28 cellular contexts compared by ENCODE assay signal in genomic region chr3:171468296-171468906, GRCh38. TPM values are rescaled to one million over a fixed set of nuclear protein-coding genes. Genes with fewer than 3 reads are reported as not detected.
DNase-seq lines count a peak whose midpoint lies in the region; ATAC-seq and TF ChIP-seq lines count a peak whose summit lies in the region.
"Had no signal": no experiment of that assay in that cellular context is flagged by ENCODE, and none has a peak within 500 bp of the region (broad histone marks: within the 10 kb centered on the region; RNA-seq: fewer than 3 reads in every experiment).

No MANE protein-coding gene starts in this region.

- no peak overlapping the region for H3K4me3 ChIP-seq in osteoblast (ENCODE audit: insufficient read depth, low read length)
- H3K4me3 ChIP-seq: BLaER1 treated with 17β-estradiol and CSF1 and Interleukin-3, amounts not matched to agents 10 nM and 100 nM; Peyer's patch; SJSA1 had no signal

- peaks cover 36% of the 10 kb centered on the region for H3K27me3 ChIP-seq in osteoblast (ENCODE audit: insufficient read depth, low read length)
- H3K27me3 ChIP-seq: BLaER1 treated with 17β-estradiol and CSF1 and Interleukin-3, amounts not matched to agents 10 nM and 100 nM; Peyer's patch; SJSA1 had no signal

- TF ChIP-seq CTCF in osteoblast (IDR thresholded peaks at IDR 0.05; ENCODE audit: extremely low read depth, low read depth, low read length), result no peak
- TF ChIP-seq CTCF in nephron progenitor cell (IDR thresholded peaks at IDR 0.05), result no peak

- H3K4me3 Mint-ChIP-seq in nephron progenitor cell, result no peak overlapping the region
- H3K4me3 Mint-ChIP-seq: CD4-positive, alpha-beta memory T cell had no signal

- H3K9me3 ChIP-seq in osteoblast (ENCODE audit: low read depth, low read length), result no peaks in the 10 kb centered on the region
- H3K9me3 ChIP-seq: BLaER1 treated with 17β-estradiol and CSF1 and Interleukin-3, amounts not matched to agents 10 nM and 100 nM; Caco-2; Peyer's patch; SJSA1 had no signal

- no peak overlapping the region for H3K4me2 ChIP-seq in osteoblast (ENCODE audit: insufficient read depth, low read length)
- H3K4me2 ChIP-seq: KMS-11 had no signal

- H3K36me3 Mint-ChIP-seq in nephron progenitor cell (ENCODE audit: low read depth), result no peaks in the 10 kb centered on the region

- H2AFZ ChIP-seq in osteoblast (ENCODE audit: low read length), result no peak overlapping the region

- H3K36me3 ChIP-seq in osteoblast (ENCODE audit: insufficient read depth, low read length), result no peaks in the 10 kb centered on the region
- H3K36me3 ChIP-seq: BLaER1 treated with 17β-estradiol and CSF1 and Interleukin-3, amounts not matched to agents 10 nM and 100 nM; Peyer's patch; SJSA1 had no signal

- H3K79me2 ChIP-seq in osteoblast (ENCODE audit: insufficient read depth, low read length), result no peaks in the 10 kb centered on the region

- H3K4me1 Mint-ChIP-seq in nephron progenitor cell, result peaks cover 12% of the 10 kb centered on the region
- H3K4me1 Mint-ChIP-seq: CD4-positive, alpha-beta memory T cell had no signal

- no peaks in the 10 kb centered on the region for H3K9me3 Mint-ChIP-seq in nephron progenitor cell

- no peaks in the 10 kb centered on the region for H3K4me1 ChIP-seq in osteoblast (ENCODE audit: insufficient read depth, low read length)
- H3K4me1 ChIP-seq: Peyer's patch, SJSA1 had no signal

- peaks cover 6% of the 10 kb centered on the region for H3K27me3 Mint-ChIP-seq in nephron progenitor cell (ENCODE audit: low read depth, poor library complexity)
- H3K27me3 Mint-ChIP-seq: CD4-positive, alpha-beta memory T cell had no signal

- no peaks in the 10 kb centered on the region for H4K20me1 ChIP-seq in osteoblast (ENCODE audit: insufficient read depth, low read length)
- H4K20me1 ChIP-seq: BLaER1 treated with 17β-estradiol and CSF1 and Interleukin-3, amounts not matched to agents 10 nM and 100 nM had no signal

- no peak overlapping the region for H3K27ac ChIP-seq in osteoblast (ENCODE audit: low read depth, low read length)
- H3K27ac ChIP-seq: 22Rv1; BLaER1 treated with 17β-estradiol and CSF1 and Interleukin-3, amounts not matched to agents 10 nM and 100 nM; KMS-11; Peyer's patch; SJSA1 had no signal

- ATAC-seq in HG02759 (IDR thresholded peaks at IDR 0.05; ENCODE audit: unreplicated experiment) (peak; percentile 58), HG03571 (IDR thresholded peaks at IDR 0.05; ENCODE audit: unreplicated experiment) (peak; percentile 50), GM18519 (IDR thresholded peaks at IDR 0.05; ENCODE audit: low FRiP score, unreplicated experiment) (no peak), HG03457 (IDR thresholded peaks at IDR 0.05; ENCODE audit: unreplicated experiment) (no peak)
- ATAC-seq: HCT116 had no signal

- no peak overlapping the region for H3K27ac Mint-ChIP-seq in nephron progenitor cell
- H3K27ac Mint-ChIP-seq: CD4-positive, alpha-beta memory T cell had no signal

- DNase-seq in NCI-H82 (lab: John Stamatoyannopoulos, UW) (peak; percentile 29), NCI-H82 treated with DMSO at 0.1 percent for 48 hours (lab: John Stamatoyannopoulos, UW; ENCODE audit: unreplicated experiment) (no peak), osteoblast (ENCODE audit: insufficient read length, low spot score, missing footprints) (no peak), nephron progenitor cell (no peak)
- DNase-seq: ACHN; Caco-2; CD4-positive, alpha-beta memory T cell; DMS 273 treated with DMSO at 0.1 percent for 48 hours; DND-41; GOT3; NCI-H1105; NCI-H146; NCI-H2029 treated with DMSO at 0.1 percent for 48 hours; NCI-H345; NCI-H524; NCI-H774; Peyer's patch; T-helper 1 cell had no signal

RNA-seq across cellular contexts. Expression of gene TNIK, which starts 8.2 kb away (rescaled TPM):
- 7.6 and 8.8 TPM in 2 replicates for total RNA-seq in osteoblast
- total RNA-seq: OCI-LY7 had no signal

Comparison
In these comparisons a context has a peak if more than half of its experiments do, and no peak if none do; other contexts are left out.
1. ATAC-seq: peak in HG02759 (single experiment) and HG03571 (single experiment); none in GM18519 (single experiment) and HG03457 (single experiment).